ENCODE assay signal across 8 cellular contexts in the genomic region with DNA sequence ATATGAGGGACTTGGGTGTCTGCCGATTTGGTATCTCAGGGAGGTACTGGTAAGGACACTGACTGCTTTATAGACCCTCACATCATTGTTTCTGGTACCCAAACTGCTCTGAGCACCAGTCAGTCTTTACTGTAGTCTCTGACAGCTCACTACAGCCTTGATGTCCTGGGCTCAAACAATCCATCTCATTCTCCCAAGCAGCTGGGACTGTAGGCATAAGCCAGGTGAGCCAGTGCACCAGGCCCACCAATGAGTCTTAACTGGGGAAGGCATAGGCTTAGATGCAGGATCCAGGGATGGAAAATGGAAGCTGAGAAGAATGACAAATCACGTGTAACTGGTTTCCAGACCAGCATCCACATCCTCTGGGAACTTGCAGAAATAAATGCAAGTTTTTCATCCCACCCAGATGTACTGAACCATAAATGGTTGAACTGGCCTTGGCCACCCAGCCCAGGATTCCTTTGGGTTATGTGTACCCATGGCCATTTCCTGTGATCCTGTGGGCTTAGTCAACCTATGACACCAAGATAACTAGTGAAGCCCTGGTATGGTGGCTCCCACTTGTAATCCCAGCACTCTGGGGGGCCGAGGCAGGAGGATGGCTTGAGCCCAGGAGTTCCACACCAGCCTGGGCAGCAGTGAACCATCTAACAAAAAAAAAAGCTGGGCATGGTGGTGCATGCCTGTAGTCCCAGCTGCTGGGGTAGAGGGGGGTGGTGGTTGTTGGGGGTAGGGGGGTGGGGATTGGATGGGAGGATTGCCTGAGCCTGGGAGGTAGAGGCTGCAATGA. TPM values are rescaled to one million over a fixed set of nuclear protein-coding genes. Genes with fewer than 3 reads are reported as not detected.
A peak's percentile ranks its signal among the peaks of the same experiment; 100 is the strongest.
DNase-seq lines count a peak whose midpoint lies in the region; ATAC-seq, FAIRE-seq and TF ChIP-seq lines count a peak whose summit lies in the region.

No MANE protein-coding gene starts in this region.

- no peaks in the 10 kb centered on the region for H3K9me3 Mint-ChIP-seq in Calu3 (ENCODE audit: low read depth, unreplicated experiment)

- CTCF ChIA-PET in Calu3 (lab: Charles Lee) = interaction anchor here (0.8 to 1.4 kb wide), 2 partner anchors 47 kb away, joined by 4 read pairs; no protein-coding TSS in a partner anchor

- ATAC-seq in GM21390 (IDR thresholded peaks at IDR 0.05; ENCODE audit: unreplicated experiment) (no peak), sciatic nerve (no peak)

- TF ChIP-seq CTCF in Calu3 (IDR thresholded peaks at IDR 0.05; ENCODE audit: unreplicated experiment) = no peak

- peaks cover 50% of the 10 kb centered on the region for H3K4me1 Mint-ChIP-seq in Calu3 (ENCODE audit: low read depth, unreplicated experiment)

- H3K4me3 Mint-ChIP-seq in Calu3 (ENCODE audit: low read depth, unreplicated experiment) = no peak overlapping the region

- H3K36me3 Mint-ChIP-seq in Calu3 (ENCODE audit: insufficient read depth, unreplicated experiment) = peaks cover 96% of the 10 kb centered on the region

- DNase-seq in Calu3 (no peak), HCEC 1CT (peak; percentile 72), kidney tubule cell (ENCODE audit: low spot score) (peak; percentile 70), COR-L47 (lab: John Stamatoyannopoulos, UW) (no peak), sciatic nerve (ENCODE audit: low spot score) (no peak), frontal cortex (ENCODE audit: low spot score in 2 of 2) (no peak)
- DNase-seq in activated CD8-positive, alpha-beta memory T cell treated with anti-CD3 and anti-CD28 coated beads, Interleukin-2, amount 50 U/mL, for 48 hours = peak; percentile 72

- no TSS peak for BruUV-seq in Calu3 (replicated peaks; lab: Mats Ljungman, UMichigan)

- peak overlapping the region; percentile 86 for H3K27ac Mint-ChIP-seq in Calu3 (ENCODE audit: unreplicated experiment)

- no peak for FAIRE-seq in frontal cortex (lab: Jason Lieb, UNC)

- intact Hi-C loops in Calu3 (cut with micrococcal nuclease; ENCODE audit: unreplicated experiment) (loop anchor here (10.0 kb wide), 2 partner anchors 181 to 241 kb away; partner anchors contain the start of gene HLA-E), sciatic nerve (cut with DNase I) (no loop called here)

- H3K27me3 Mint-ChIP-seq in Calu3 (ENCODE audit: unreplicated experiment) = no peaks in the 10 kb centered on the region

RNA-seq across cellular contexts. Expression of gene TUBB, which starts 5.8 kb away (rescaled TPM):
- 967 and 1,123 TPM in 2 replicates for total RNA-seq in Calu3 (2022)
- total RNA-seq in sciatic nerve = 292 TPM
- total RNA-seq in frontal cortex = 1,325 TPM

RNA-seq across cellular contexts. Expression of gene MDC1, which starts 8.8 kb away (rescaled TPM):
- 62.4 and 66.6 TPM in 2 replicates for total RNA-seq in Calu3 (2022)
- 43.2 TPM for total RNA-seq in sciatic nerve
- 4.1 TPM for total RNA-seq in frontal cortex

RNA-seq across cellular contexts. Expression of gene FLOT1, which starts 16.6 kb away (rescaled TPM):
- total RNA-seq in Calu3 (2022) = 240 and 243 TPM in 2 replicates
- 172 TPM for total RNA-seq in sciatic nerve
- total RNA-seq in frontal cortex = 46.9 TPM

RNA-seq across cellular contexts. Expression of gene IER3, which starts 18.4 kb away (rescaled TPM):
- total RNA-seq in Calu3 (2022) (270 and 458 TPM in 2 replicates), sciatic nerve (40.7 TPM), frontal cortex (2.4 TPM)

RNA-seq across cellular contexts. Expression of gene NRM, which starts 35.1 kb away (rescaled TPM):
- 22.8 and 30.2 TPM in 2 replicates for total RNA-seq in Calu3 (2022)
- 11.0 TPM for total RNA-seq in sciatic nerve
- total RNA-seq in frontal cortex = 0.41 TPM

Comparison
In these comparisons a context has a peak if more than half of its experiments do, and no peak if none do; other contexts are left out.
1. DNase-seq: peak in HCEC 1CT (single experiment), activated CD8-positive, alpha-beta memory T cell treated with anti-CD3 and anti-CD28 coated beads, Interleukin-2, amount 50 U/mL, for 48 hours (single experiment) and kidney tubule cell (single experiment); none in Calu3 (single experiment), COR-L47 (single experiment), sciatic nerve (single experiment) and frontal cortex (0 of 2).